In the genomic region with DNA sequence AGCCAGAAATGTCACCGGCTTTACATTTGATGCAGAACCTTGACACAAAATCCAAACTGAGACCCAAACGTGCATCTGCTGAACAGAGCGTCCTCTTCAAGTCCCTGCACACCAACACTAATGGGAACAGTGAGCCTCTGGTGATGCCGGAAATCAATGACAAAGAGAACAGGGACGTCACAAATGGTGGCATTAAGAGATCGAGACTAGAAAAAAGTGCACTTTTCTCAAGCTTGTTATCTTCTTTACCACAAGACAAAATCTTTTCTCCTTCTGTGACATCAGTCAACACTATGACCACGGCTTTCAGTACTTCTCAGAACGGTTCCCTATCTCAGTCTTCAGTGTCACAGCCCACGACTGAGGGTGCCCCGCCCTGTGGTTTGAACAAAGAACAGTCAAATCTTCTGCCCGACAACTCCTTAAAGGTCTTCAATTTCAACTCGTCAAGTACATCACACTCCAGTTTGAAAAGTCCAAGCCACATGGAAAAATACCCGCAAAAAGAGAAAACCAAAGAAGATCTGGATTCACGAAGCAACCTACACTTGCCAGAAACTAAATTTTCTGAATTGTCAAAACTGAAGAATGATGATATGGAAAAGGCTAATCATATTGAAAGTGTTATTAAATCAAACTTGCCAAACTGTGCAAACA, we compare ENCODE assay signal across 8 cellular contexts.
DNase-seq lines count a peak whose midpoint lies in the region; ATAC-seq and TF ChIP-seq lines count a peak whose summit lies in the region.

No MANE protein-coding gene starts in this region.

- intact Hi-C loops in Right ventricle myocardium superior (cut with DNase I) (no loop called here), left ventricle myocardium superior (cut with micrococcal nuclease) (no loop called here)

- DNase-seq in Right ventricle myocardium superior (no peak), right atrium auricular region (ENCODE audit: low spot score) (no peak), HL-60 (ENCODE audit: low read depth in 1 of 2, low spot score in 1 of 2) (peak; percentile 75 to 85), left ventricle myocardium superior (no peak), anterior cingulate cortex (lab: John Stamatoyannopoulos, UW) (no peak), NCI-H146 treated with DMSO at 0.1 percent for 48 hours (lab: John Stamatoyannopoulos, UW; ENCODE audit: unreplicated experiment) (no peak)
- peak; percentile 74 to 85 for DNase-seq in activated CD4-positive, alpha-beta T cell treated with anti-CD3 and anti-CD28 coated beads, Interleukin-2, amount 50 U/mL, for 48 hours

- peak overlapping the region; percentile 83 for H3K4me3 Mint-ChIP-seq in stimulated activated naive CD8-positive, alpha-beta T cell treated with anti-CD3 and anti-CD28 coated beads, Interleukin-15, Interleukin-2, amounts not matched to agents 100 ng/mL and 50 ng/mL, for 24 hours

- H3K27ac Mint-ChIP-seq in stimulated activated naive CD8-positive, alpha-beta T cell treated with anti-CD3 and anti-CD28 coated beads, Interleukin-15, Interleukin-2, amounts not matched to agents 100 ng/mL and 50 ng/mL, for 24 hours = peak overlapping the region; percentile 95

- H3K27me3 Mint-ChIP-seq in stimulated activated naive CD8-positive, alpha-beta T cell treated with anti-CD3 and anti-CD28 coated beads, Interleukin-15, Interleukin-2, amounts not matched to agents 100 ng/mL and 50 ng/mL, for 24 hours = no peaks in the 10 kb centered on the region

- H3K36me3 Mint-ChIP-seq in stimulated activated naive CD8-positive, alpha-beta T cell treated with anti-CD3 and anti-CD28 coated beads, Interleukin-15, Interleukin-2, amounts not matched to agents 100 ng/mL and 50 ng/mL, for 24 hours (ENCODE audit: low read depth) = peaks cover 30% of the 10 kb centered on the region

- H3K27ac ChIP-seq in right atrium auricular region (no peak overlapping the region), HL-60 (replicated peaks) (peak overlapping the region; percentile 84)

- H3K4me1 ChIP-seq in right atrium auricular region = no peaks in the 10 kb centered on the region

- no peaks in the 10 kb centered on the region for H3K36me3 ChIP-seq in right atrium auricular region

- TF ChIP-seq CTCF in right atrium auricular region (IDR thresholded peaks at IDR 0.05) (no peak), HL-60 (IDR thresholded peaks at IDR 0.05; ENCODE audit: insufficient read depth, low read length) (no peak)

- H3K27me3 ChIP-seq in right atrium auricular region (no peaks in the 10 kb centered on the region), HL-60 (ENCODE audit: insufficient read depth, poor library complexity, severe bottlenecking) (no peaks in the 10 kb centered on the region)

- peaks cover 91% of the 10 kb centered on the region for H3K4me1 Mint-ChIP-seq in stimulated activated naive CD8-positive, alpha-beta T cell treated with anti-CD3 and anti-CD28 coated beads, Interleukin-15, Interleukin-2, amounts not matched to agents 100 ng/mL and 50 ng/mL, for 24 hours (ENCODE audit: low read depth)

- no peaks in the 10 kb centered on the region for H3K9me3 ChIP-seq in right atrium auricular region

- ATAC-seq in Right ventricle myocardium superior (ENCODE audit: poor library complexity) = peak; percentile 78
- ATAC-seq in left ventricle myocardium superior = peak; percentile 66

- H3K4me3 ChIP-seq in right atrium auricular region (no peak overlapping the region), HL-60 (replicated peaks; ENCODE audit: insufficient read depth, low read length) (peak overlapping the region; percentile 45)

- H3K9me3 Mint-ChIP-seq in stimulated activated naive CD8-positive, alpha-beta T cell treated with anti-CD3 and anti-CD28 coated beads, Interleukin-15, Interleukin-2, amounts not matched to agents 100 ng/mL and 50 ng/mL, for 24 hours = no peaks in the 10 kb centered on the region

Comparison
In these comparisons a context has a peak if more than half of its experiments do, and no peak if none do; other contexts are left out.
1. DNase-seq: peak in HL-60 (2 of 2) and activated CD4-positive, alpha-beta T cell treated with anti-CD3 and anti-CD28 coated beads, Interleukin-2, amount 50 U/mL, for 48 hours (2 of 2); none in Right ventricle myocardium superior (single experiment), right atrium auricular region (single experiment), left ventricle myocardium superior (single experiment), anterior cingulate cortex (0 of 58) and NCI-H146 treated with DMSO at 0.1 percent for 48 hours (single experiment).